ENCODE assay signal across 33 cellular contexts in genomic region chr9:37559125-37559524, GRCh38.
"Had no signal": no experiment of that assay in that cellular context is flagged by ENCODE, and none has a peak within 500 bp of the region (broad histone marks: within the 10 kb centered on the region; RNA-seq: fewer than 3 reads in every experiment).

No MANE protein-coding gene starts in this region.

- H3K4me1 Mint-ChIP-seq: activated CD4-positive, alpha-beta memory T cell treated with anti-CD3 and anti-CD28 coated beads, Interleukin-2, amount 10 ng/mL, durations not matched to agents 7 days and 5 days; activated CD4-positive, alpha-beta T cell treated with anti-CD3 and anti-CD28 coated beads for 36 hours; activated CD4-positive, alpha-beta T cell treated with anti-CD3 and anti-CD28 coated beads, Interleukin-2, amount 10 ng/mL, durations not matched to agents 7 days and 5 days; activated naive CD4-positive, alpha-beta T cell treated with anti-CD3 and anti-CD28 coated beads, Interleukin-2, amount 10 ng/mL, durations not matched to agents 7 days and 5 days; activated naive CD8-positive, alpha-beta T cell treated with anti-CD3 and anti-CD28 coated beads, Interleukin-2, amount 10 ng/mL, durations not matched to agents 7 days and 5 days; brain had no signal

- H3K4me3 Mint-ChIP-seq: activated CD4-positive, alpha-beta memory T cell treated with anti-CD3 and anti-CD28 coated beads, Interleukin-2, amount 10 ng/mL, durations not matched to agents 7 days and 5 days; activated CD4-positive, alpha-beta T cell treated with anti-CD3 and anti-CD28 coated beads for 36 hours; activated CD4-positive, alpha-beta T cell treated with anti-CD3 and anti-CD28 coated beads, Interleukin-2, amount 10 ng/mL, durations not matched to agents 7 days and 5 days; activated naive CD4-positive, alpha-beta T cell treated with anti-CD3 and anti-CD28 coated beads, Interleukin-2, amount 10 ng/mL, durations not matched to agents 7 days and 5 days; activated naive CD8-positive, alpha-beta T cell treated with anti-CD3 and anti-CD28 coated beads, Interleukin-2, amount 10 ng/mL, durations not matched to agents 7 days and 5 days; activated T-cell treated with anti-CD3 and anti-CD28 coated beads, Interleukin-2, amount 50 U/mL, for 24 hours; activated T-cell treated with anti-CD3 and anti-CD28 coated beads, Interleukin-2, amount 50 U/mL, for 72 hours; brain; T-helper 17 cell; T-helper 2 cell treated with Interferon-gamma antibody and Interleukin-4, amounts not matched to agents 5 μg/mL and 100 μg/mL, for 36 hours had no signal

- H3K27ac Mint-ChIP-seq: activated CD4-positive, alpha-beta memory T cell treated with anti-CD3 and anti-CD28 coated beads, Interleukin-2, amount 10 ng/mL, durations not matched to agents 7 days and 5 days; activated CD4-positive, alpha-beta T cell treated with anti-CD3 and anti-CD28 coated beads for 36 hours; activated CD4-positive, alpha-beta T cell treated with anti-CD3 and anti-CD28 coated beads, Interleukin-2, amount 10 ng/mL, durations not matched to agents 7 days and 5 days; activated naive CD4-positive, alpha-beta T cell treated with anti-CD3 and anti-CD28 coated beads, Interleukin-2, amount 10 ng/mL, durations not matched to agents 7 days and 5 days; activated naive CD4-positive, alpha-beta T cell treated with anti-CD3 and anti-CD28 coated beads, Interleukin-2, amount 50 U/mL, for 72 hours; activated naive CD8-positive, alpha-beta T cell treated with anti-CD3 and anti-CD28 coated beads, Interleukin-2, amount 10 ng/mL, durations not matched to agents 7 days and 5 days; activated T-cell treated with anti-CD3 and anti-CD28 coated beads, Interleukin-2, amount 50 U/mL, for 24 hours; activated T-cell treated with anti-CD3 and anti-CD28 coated beads, Interleukin-2, amount 50 U/mL, for 72 hours; brain; T-helper 17 cell; T-helper 2 cell treated with Interferon-gamma antibody and Interleukin-4, amounts not matched to agents 5 μg/mL and 100 μg/mL, for 36 hours had no signal

- H3K27me3 Mint-ChIP-seq: activated CD4-positive, alpha-beta memory T cell treated with anti-CD3 and anti-CD28 coated beads, Interleukin-2, amount 10 ng/mL, durations not matched to agents 7 days and 5 days; activated CD4-positive, alpha-beta T cell treated with anti-CD3 and anti-CD28 coated beads for 36 hours; activated CD4-positive, alpha-beta T cell treated with anti-CD3 and anti-CD28 coated beads, Interleukin-2, amount 10 ng/mL, durations not matched to agents 7 days and 5 days; activated naive CD4-positive, alpha-beta T cell treated with anti-CD3 and anti-CD28 coated beads, Interleukin-2, amount 10 ng/mL, durations not matched to agents 7 days and 5 days; activated naive CD8-positive, alpha-beta T cell treated with anti-CD3 and anti-CD28 coated beads, Interleukin-2, amount 10 ng/mL, durations not matched to agents 7 days and 5 days; activated T-cell treated with anti-CD3 and anti-CD28 coated beads, Interleukin-2, amount 50 U/mL, for 24 hours; brain; T-helper 17 cell had no signal

- H3K9me3 ChIP-seq: ascending aorta, breast epithelium, colonic mucosa, gastroesophageal sphincter had no signal

- H3K4me3 ChIP-seq: ascending aorta, breast epithelium, cardiac muscle cell, colonic mucosa, esophagus squamous epithelium, gastroesophageal sphincter had no signal

- H3K27me3 ChIP-seq: ascending aorta, breast epithelium, cardiac muscle cell, colonic mucosa, esophagus squamous epithelium, gastroesophageal sphincter had no signal

- H3K9me3 Mint-ChIP-seq: activated naive CD4-positive, alpha-beta T cell treated with anti-CD3 and anti-CD28 coated beads, Interleukin-2, amount 50 U/mL, for 72 hours had no signal

- H3K36me3 ChIP-seq: breast epithelium, cardiac muscle cell, colonic mucosa had no signal

- H3K4me1 ChIP-seq: ascending aorta, breast epithelium, colonic mucosa, esophagus squamous epithelium, gastroesophageal sphincter had no signal

- H3K27ac ChIP-seq: ascending aorta, breast epithelium, cardiac muscle cell, colonic mucosa, epithelial cell of prostate, esophagus squamous epithelium, gastroesophageal sphincter, WERI-Rb-1 had no signal

- ATAC-seq: activated CD4-positive, alpha-beta T cell treated with anti-CD3 and anti-CD28 coated beads for 36 hours; activated naive CD4-positive, alpha-beta T cell treated with anti-CD3 and anti-CD28 coated beads, Interleukin-2, amount 50 U/mL, for 72 hours; activated T-cell treated with anti-CD3 and anti-CD28 coated beads, Interleukin-2, amount 50 U/mL, for 72 hours; gastroesophageal sphincter; T-helper 17 cell had no signal

- DNase-seq: activated CD4-positive, alpha-beta memory T cell treated with anti-CD3 and anti-CD28 coated beads, Interleukin-2, amount 10 ng/mL, durations not matched to agents 7 days and 5 days; activated CD4-positive, alpha-beta T cell treated with anti-CD3 and anti-CD28 coated beads for 36 hours; activated CD4-positive, alpha-beta T cell treated with anti-CD3 and anti-CD28 coated beads, Interleukin-2, amount 10 ng/mL, durations not matched to agents 7 days and 5 days; activated CD4-positive, alpha-beta T cell treated with anti-CD3 and anti-CD28 coated beads, Interleukin-2, amount 50 U/mL, for 4 hours; activated CD4-positive, CD25-positive, alpha-beta regulatory T cell; activated CD4-positive, CD25-positive, alpha-beta regulatory T cell treated with anti-CD3 and anti-CD28 coated beads, Interleukin-2, amount 50 U/mL, for 72 hours; activated CD8-positive, alpha-beta memory T cell treated with anti-CD3 and anti-CD28 coated beads, Interleukin-2, amount 50 U/mL, for 48 hours; activated gamma-delta T cell; activated naive CD4-positive, alpha-beta T cell; activated naive CD4-positive, alpha-beta T cell treated with anti-CD3 and anti-CD28 coated beads, Interleukin-2, amount 10 ng/mL, durations not matched to agents 7 days and 5 days; activated naive CD8-positive, alpha-beta T cell treated with anti-CD3 and anti-CD28 coated beads, Interleukin-2, amount 10 ng/mL, durations not matched to agents 7 days and 5 days; activated T-cell treated with anti-CD3 and anti-CD28 coated beads for 4 hours; activated T-cell treated with anti-CD3 and anti-CD28 coated beads, Interleukin-2, amount 50 U/mL, for 24 hours; activated T-cell treated with anti-CD3 and anti-CD28 coated beads, Interleukin-2, amount 50 U/mL, for 72 hours; central memory CD4-positive, alpha-beta T cell; cerebellar nuclear complex; colonic mucosa; effector CD8-positive, alpha-beta T cell; esophagus squamous epithelium; foreskin melanocyte; head of caudate nucleus; T-helper 1 cell; T-helper 17 cell; T1000; WERI-Rb-1 had no signal
